ENCODE assay signal across 19 cellular contexts in genomic region chr5:61472172-61472958, GRCh38.
"Had no signal": no experiment of that assay in that cellular context is flagged by ENCODE, and none has a peak within 500 bp of the region (broad histone marks: within the 10 kb centered on the region; RNA-seq: fewer than 3 reads in every experiment).

No MANE protein-coding gene starts in this region.

- H3K36me3 ChIP-seq: colonic mucosa, ovary, uterus had no signal

- H3K9me3 Mint-ChIP-seq: central memory CD8-positive, alpha-beta T cell; effector memory CD8-positive, alpha-beta T cell; T-cell had no signal

- DNase-seq: activated CD4-positive, alpha-beta T cell treated with anti-CD3 and anti-CD28 coated beads for 36 hours; activated CD4-positive, alpha-beta T cell treated with anti-CD3 and anti-CD28 coated beads, Interleukin-2, amount 50 U/mL, for 4 hours; activated gamma-delta T cell; activated naive CD4-positive, alpha-beta T cell treated with anti-CD3 and anti-CD28 coated beads, Interleukin-2, amount 50 U/mL, for 16 hours; colonic mucosa; dorsolateral prefrontal cortex; effector memory CD8-positive, alpha-beta T cell; glutamatergic neuron; kidney glomerular epithelial cell; ovary; right cardiac atrium; stimulated activated CD4-positive, alpha-beta T cell treated with anti-CD3 and anti-CD28 coated beads, Interleukin-12 subunit alpha, Interleukin-12 subunit beta, amount 100 ng/mL, for 4 hours; stimulated activated CD4-positive, alpha-beta T cell treated with anti-CD3 and anti-CD28 coated beads, Interleukin-4, amount 100 ng/mL, for 4 hours; T-cell; transverse colon; uterus had no signal

- H3K9me3 ChIP-seq: colonic mucosa, esophagus muscularis mucosa, ovary, transverse colon, uterus had no signal

- H3K4me3 Mint-ChIP-seq: activated CD4-positive, alpha-beta T cell treated with anti-CD3 and anti-CD28 coated beads for 36 hours; central memory CD8-positive, alpha-beta T cell; effector memory CD8-positive, alpha-beta T cell; T-cell had no signal

- H3K27ac ChIP-seq: colonic mucosa, esophagus muscularis mucosa, hepatocyte, ovary, transverse colon, uterus had no signal

- ATAC-seq: activated CD4-positive, alpha-beta T cell treated with anti-CD3 and anti-CD28 coated beads for 36 hours; effector memory CD8-positive, alpha-beta T cell; right cardiac atrium had no signal

- H3K27me3 ChIP-seq: colonic mucosa, dorsolateral prefrontal cortex, esophagus muscularis mucosa, hepatocyte, ovary, transverse colon, uterus had no signal

- H3K27ac Mint-ChIP-seq: activated CD4-positive, alpha-beta T cell treated with anti-CD3 and anti-CD28 coated beads for 36 hours had no signal

- H3K4me3 ChIP-seq: colonic mucosa, dorsolateral prefrontal cortex, esophagus muscularis mucosa, hepatocyte, ovary, transverse colon, uterus had no signal

- H3K27me3 Mint-ChIP-seq: activated CD4-positive, alpha-beta T cell treated with anti-CD3 and anti-CD28 coated beads for 36 hours; central memory CD8-positive, alpha-beta T cell; effector memory CD8-positive, alpha-beta T cell; T-cell had no signal
